ENCODE assay signal across 33 cellular contexts in genomic region chr6:99553888-99554287, GRCh38. TPM values are rescaled to one million over a fixed set of nuclear protein-coding genes. Genes with fewer than 3 reads are reported as not detected.
"Had no signal": no experiment of that assay in that cellular context is flagged by ENCODE, and none has a peak within 500 bp of the region (broad histone marks: within the 10 kb centered on the region; RNA-seq: fewer than 3 reads in every experiment).

No MANE protein-coding gene starts in this region.

- H3K27ac ChIP-seq: adrenal gland, body of pancreas, esophagus muscularis mucosa, foreskin keratinocyte, gastrocnemius medialis, heart left ventricle had no signal

- H3K4me1 ChIP-seq: adrenal gland, body of pancreas, esophagus muscularis mucosa, foreskin keratinocyte had no signal

- FAIRE-seq: colon had no signal

- H3K4me1 Mint-ChIP-seq: activated CD4-positive, alpha-beta T cell treated with anti-CD3 and anti-CD28 coated beads for 36 hours; activated CD4-positive, alpha-beta T cell treated with anti-CD3 and anti-CD28 coated beads, Interleukin-2, amount 10 ng/mL, durations not matched to agents 24 days and 14 days; activated CD8-positive, alpha-beta memory T cell treated with anti-CD3 and anti-CD28 coated beads, Interleukin-2, amount 10 ng/mL, durations not matched to agents 7 days and 5 days; activated naive CD8-positive, alpha-beta T cell treated with anti-CD3 and anti-CD28 coated beads, Interleukin-2, amount 50 U/mL, for 24 hours had no signal

- H3K9me3 Mint-ChIP-seq: activated CD4-positive, alpha-beta memory T cell treated with anti-CD3 and anti-CD28 coated beads for 36 hours; activated CD4-positive, alpha-beta T cell treated with anti-CD3 and anti-CD28 coated beads, Interleukin-2, amount 10 ng/mL, durations not matched to agents 24 days and 14 days; activated naive CD4-positive, alpha-beta T cell treated with anti-CD3 and anti-CD28 coated beads for 36 hours; activated naive CD8-positive, alpha-beta T cell treated with anti-CD3 and anti-CD28 coated beads, Interleukin-2, amount 50 U/mL, for 24 hours; activated T-helper 2 cell treated with anti-CD3 and anti-CD28 coated beads, Interferon-gamma antibody, Interleukin-2, Interleukin-4, amounts not matched to agents 10 μg/mL and 5 μg/mL and 100 μg/mL, durations not matched to agents 14 hours and 24 hours and 36 hours had no signal

- DNase-seq: activated CD4-positive, alpha-beta memory T cell treated with anti-CD3 and anti-CD28 coated beads for 36 hours; activated CD4-positive, alpha-beta T cell treated with anti-CD3 and anti-CD28 coated beads for 36 hours; activated CD4-positive, alpha-beta T cell treated with anti-CD3 and anti-CD28 coated beads, Interleukin-2, amount 10 ng/mL, durations not matched to agents 24 days and 14 days; activated CD4-positive, CD25-positive, alpha-beta regulatory T cell; activated CD4-positive, CD25-positive, alpha-beta regulatory T cell treated with anti-CD3 and anti-CD28 coated beads, Interleukin-2, amount 50 U/mL, for 72 hours; activated CD8-positive, alpha-beta memory T cell treated with anti-CD3 and anti-CD28 coated beads, Interleukin-2, amount 10 ng/mL, durations not matched to agents 7 days and 5 days; activated CD8-positive, alpha-beta memory T cell treated with anti-CD3 and anti-CD28 coated beads, Interleukin-2, amount 50 U/mL, for 4 hours; activated CD8-positive, alpha-beta T cell treated with anti-CD3 and anti-CD28 coated beads, Interleukin-2, amount 10 ng/mL, durations not matched to agents 7 days and 5 days; activated effector memory CD4-positive, alpha-beta T cell treated with anti-CD3 and anti-CD28 coated beads, Interleukin-2, amount 50 U/mL, for 16 hours; activated naive CD4-positive, alpha-beta T cell treated with anti-CD3 and anti-CD28 coated beads for 36 hours; activated naive CD8-positive, alpha-beta T cell treated with anti-CD3 and anti-CD28 coated beads for 36 hours; activated naive CD8-positive, alpha-beta T cell treated with anti-CD3 and anti-CD28 coated beads, Interleukin-2, amount 50 U/mL, for 24 hours; activated T-cell treated with anti-CD3 and anti-CD28 coated beads, Interleukin-2, amount 50 U/mL, for 24 hours; adrenal gland; amygdala; aorta; body of pancreas; caudate nucleus; cortex of kidney; dermis blood vessel endothelial cell; effector CD4-positive, alpha-beta T cell; effector memory CD8-positive, alpha-beta T cell; erythroblast; foreskin keratinocyte; gastrocnemius medialis; glutamatergic neuron; heart left ventricle; T-helper 2 cell had no signal

- H3K27me3 ChIP-seq: adrenal gland, body of pancreas, esophagus muscularis mucosa, foreskin keratinocyte, gastrocnemius medialis, heart left ventricle had no signal

- H3K4me3 ChIP-seq: adrenal gland, body of pancreas, esophagus muscularis mucosa, gastrocnemius medialis, heart left ventricle had no signal

- ATAC-seq: activated CD4-positive, alpha-beta T cell treated with anti-CD3 and anti-CD28 coated beads for 36 hours; activated CD8-positive, alpha-beta memory T cell treated with anti-CD3 and anti-CD28 coated beads, Interleukin-2, amount 10 ng/mL, durations not matched to agents 7 days and 5 days; activated CD8-positive, alpha-beta T cell treated with anti-CD3 and anti-CD28 coated beads, Interleukin-2, amount 10 ng/mL, durations not matched to agents 7 days and 5 days; activated naive CD8-positive, alpha-beta T cell treated with anti-CD3 and anti-CD28 coated beads, Interleukin-2, amount 50 U/mL, for 24 hours; body of pancreas; effector memory CD8-positive, alpha-beta T cell; foreskin keratinocyte; gastrocnemius medialis; heart left ventricle had no signal

- H3K4me3 Mint-ChIP-seq: activated CD4-positive, alpha-beta memory T cell treated with anti-CD3 and anti-CD28 coated beads for 36 hours; activated CD4-positive, alpha-beta T cell treated with anti-CD3 and anti-CD28 coated beads for 36 hours; activated CD4-positive, alpha-beta T cell treated with anti-CD3 and anti-CD28 coated beads, Interleukin-2, amount 10 ng/mL, durations not matched to agents 24 days and 14 days; activated CD8-positive, alpha-beta memory T cell treated with anti-CD3 and anti-CD28 coated beads, Interleukin-2, amount 10 ng/mL, durations not matched to agents 7 days and 5 days; activated CD8-positive, alpha-beta T cell treated with anti-CD3 and anti-CD28 coated beads, Interleukin-2, amount 10 ng/mL, durations not matched to agents 7 days and 5 days; activated naive CD4-positive, alpha-beta T cell treated with anti-CD3 and anti-CD28 coated beads for 36 hours; activated naive CD4-positive, alpha-beta T cell treated with anti-CD3 and anti-CD28 coated beads, Interleukin-2, amount 50 U/mL, for 24 hours; activated naive CD8-positive, alpha-beta T cell treated with anti-CD3 and anti-CD28 coated beads for 36 hours; activated naive CD8-positive, alpha-beta T cell treated with anti-CD3 and anti-CD28 coated beads, Interleukin-2, amount 50 U/mL, for 24 hours; activated T-cell treated with anti-CD3 and anti-CD28 coated beads, Interleukin-2, amount 50 U/mL, for 24 hours; effector memory CD8-positive, alpha-beta T cell had no signal

- H3K27ac Mint-ChIP-seq: activated CD4-positive, alpha-beta memory T cell treated with anti-CD3 and anti-CD28 coated beads for 36 hours; activated CD4-positive, alpha-beta T cell treated with anti-CD3 and anti-CD28 coated beads for 36 hours; activated CD4-positive, alpha-beta T cell treated with anti-CD3 and anti-CD28 coated beads, Interleukin-2, amount 10 ng/mL, durations not matched to agents 24 days and 14 days; activated CD8-positive, alpha-beta memory T cell treated with anti-CD3 and anti-CD28 coated beads, Interleukin-2, amount 10 ng/mL, durations not matched to agents 7 days and 5 days; activated CD8-positive, alpha-beta T cell treated with anti-CD3 and anti-CD28 coated beads, Interleukin-2, amount 10 ng/mL, durations not matched to agents 7 days and 5 days; activated naive CD4-positive, alpha-beta T cell treated with anti-CD3 and anti-CD28 coated beads for 36 hours; activated naive CD4-positive, alpha-beta T cell treated with anti-CD3 and anti-CD28 coated beads, Interleukin-2, amount 50 U/mL, for 24 hours; activated naive CD8-positive, alpha-beta T cell treated with anti-CD3 and anti-CD28 coated beads for 36 hours; activated naive CD8-positive, alpha-beta T cell treated with anti-CD3 and anti-CD28 coated beads, Interleukin-2, amount 50 U/mL, for 24 hours; activated T-cell treated with anti-CD3 and anti-CD28 coated beads, Interleukin-2, amount 50 U/mL, for 24 hours; activated T-helper 2 cell treated with anti-CD3 and anti-CD28 coated beads, Interferon-gamma antibody, Interleukin-2, Interleukin-4, amounts not matched to agents 10 μg/mL and 5 μg/mL and 100 μg/mL, durations not matched to agents 14 hours and 24 hours and 36 hours had no signal

- H3K9me3 ChIP-seq: adrenal gland, body of pancreas, esophagus muscularis mucosa, gastrocnemius medialis had no signal

- H3K27me3 Mint-ChIP-seq: activated CD4-positive, alpha-beta memory T cell treated with anti-CD3 and anti-CD28 coated beads for 36 hours; activated CD4-positive, alpha-beta T cell treated with anti-CD3 and anti-CD28 coated beads for 36 hours; activated CD4-positive, alpha-beta T cell treated with anti-CD3 and anti-CD28 coated beads, Interleukin-2, amount 10 ng/mL, durations not matched to agents 24 days and 14 days; activated CD8-positive, alpha-beta memory T cell treated with anti-CD3 and anti-CD28 coated beads, Interleukin-2, amount 10 ng/mL, durations not matched to agents 7 days and 5 days; activated naive CD4-positive, alpha-beta T cell treated with anti-CD3 and anti-CD28 coated beads, Interleukin-2, amount 50 U/mL, for 24 hours; activated naive CD8-positive, alpha-beta T cell treated with anti-CD3 and anti-CD28 coated beads for 36 hours; activated naive CD8-positive, alpha-beta T cell treated with anti-CD3 and anti-CD28 coated beads, Interleukin-2, amount 50 U/mL, for 24 hours; activated T-cell treated with anti-CD3 and anti-CD28 coated beads, Interleukin-2, amount 50 U/mL, for 24 hours; effector memory CD8-positive, alpha-beta T cell had no signal

RNA-seq across cellular contexts. Expression of gene PRDM13, which starts 52.7 kb away (rescaled TPM):
- total RNA-seq: activated CD4-positive, alpha-beta memory T cell treated with anti-CD3 and anti-CD28 coated beads for 36 hours; activated CD4-positive, alpha-beta T cell treated with anti-CD3 and anti-CD28 coated beads for 36 hours; activated CD4-positive, alpha-beta T cell treated with anti-CD3 and anti-CD28 coated beads, Interleukin-2, amount 10 ng/mL, durations not matched to agents 24 days and 14 days; activated CD8-positive, alpha-beta T cell treated with anti-CD3 and anti-CD28 coated beads, Interleukin-2, amount 10 ng/mL, durations not matched to agents 7 days and 5 days; activated naive CD4-positive, alpha-beta T cell treated with anti-CD3 and anti-CD28 coated beads for 36 hours; activated T-helper 2 cell treated with anti-CD3 and anti-CD28 coated beads, Interferon-gamma antibody, Interleukin-2, Interleukin-4, amounts not matched to agents 10 μg/mL and 5 μg/mL and 100 μg/mL, durations not matched to agents 14 hours and 24 hours and 36 hours; adrenal gland; aorta; body of pancreas; chondrocyte; dermis blood vessel endothelial cell; esophagus muscularis mucosa; foreskin keratinocyte; gastrocnemius medialis; heart left ventricle had no signal
- polyA plus RNA-seq: adrenal gland, aorta, foreskin keratinocyte, heart left ventricle had no signal
